In the genomic region with DNA sequence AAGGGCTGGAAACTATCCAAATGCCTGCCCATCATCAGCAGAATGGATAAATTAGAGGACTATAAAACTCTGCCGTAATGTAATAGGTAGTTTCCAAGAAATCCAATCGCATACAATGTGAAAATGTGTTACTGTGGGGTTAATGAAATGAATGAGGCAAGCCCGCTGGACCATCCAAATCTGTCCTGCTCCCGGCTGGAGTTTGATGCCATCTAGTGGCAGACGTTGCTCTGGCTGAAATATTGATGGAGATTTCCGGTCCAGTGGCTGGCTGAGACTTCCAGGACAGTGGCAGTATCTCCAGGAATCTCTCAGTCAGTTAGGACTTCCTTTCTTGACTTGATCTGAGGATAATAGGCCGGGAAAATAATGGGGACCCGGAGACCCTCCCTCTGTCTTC, we compare ENCODE assay signal across 9 cellular contexts. TPM values are rescaled to one million over a fixed set of nuclear protein-coding genes. Genes with fewer than 3 reads are reported as not detected.
"Had no signal": no experiment of that assay in that cellular context is flagged by ENCODE, and none has a peak within 500 bp of the region (broad histone marks: within the 10 kb centered on the region; RNA-seq: fewer than 3 reads in every experiment).

No MANE protein-coding gene starts in this region.

RNA-seq across cellular contexts. Expression of a gene that starts 1.9 kb away (rescaled TPM):
- total RNA-seq: activated CD4-positive, alpha-beta memory T cell treated with anti-CD3 and anti-CD28 coated beads for 36 hours; activated CD4-positive, alpha-beta T cell treated with anti-CD3 and anti-CD28 coated beads, Interleukin-2, amount 10 ng/mL, durations not matched to agents 7 days and 5 days; activated naive CD4-positive, alpha-beta T cell treated with anti-CD3 and anti-CD28 coated beads for 36 hours; activated T-cell treated with anti-CD3 and anti-CD28 coated beads, Interleukin-2, amount 50 U/mL, for 4 hours; cardiac muscle cell; NCI-H460; OCI-LY7; Peyer's patch; T-cell had no signal
- polyA plus RNA-seq: cardiac muscle cell had no signal

RNA-seq across cellular contexts. Expression of a gene that starts 36.1 kb away (rescaled TPM):
- total RNA-seq: activated CD4-positive, alpha-beta memory T cell treated with anti-CD3 and anti-CD28 coated beads for 36 hours; activated CD4-positive, alpha-beta T cell treated with anti-CD3 and anti-CD28 coated beads, Interleukin-2, amount 10 ng/mL, durations not matched to agents 7 days and 5 days; activated naive CD4-positive, alpha-beta T cell treated with anti-CD3 and anti-CD28 coated beads for 36 hours; activated T-cell treated with anti-CD3 and anti-CD28 coated beads, Interleukin-2, amount 50 U/mL, for 4 hours; cardiac muscle cell; NCI-H460; OCI-LY7; Peyer's patch; T-cell had no signal
- polyA plus RNA-seq: cardiac muscle cell had no signal
